Comparison of ENCODE assay signal across 9 cellular contexts in genomic region chr14:96104469-96105057, GRCh38.
DNase-seq lines count a peak whose midpoint lies in the region; ATAC-seq and TF ChIP-seq lines count a peak whose summit lies in the region.
"Had no signal": no experiment of that assay in that cellular context is flagged by ENCODE, and none has a peak within 500 bp of the region (broad histone marks: within the 10 kb centered on the region; RNA-seq: fewer than 3 reads in every experiment).

No MANE protein-coding gene starts in this region.

- CTCF ChIA-PET in activated CD8-positive, alpha-beta T cell treated with anti-CD3 and anti-CD28 coated beads, Interleukin-2, amount 10 ng/mL, durations not matched to agents 7 days and 5 days (lab: Charles Lee), result interaction anchor here (2.1 kb wide), 1 partner anchor 171 kb away, joined by 5 read pairs; no protein-coding TSS in a partner anchor

- POLR2A ChIA-PET in activated CD8-positive, alpha-beta T cell treated with anti-CD3 and anti-CD28 coated beads, Interleukin-2, amount 10 ng/mL, durations not matched to agents 7 days and 5 days (lab: Charles Lee), result no interaction called here

- DNase-seq in WERI-Rb-1, result peak; percentile 96
- peak; percentile 66 to 86 (median 72) for DNase-seq in right cardiac atrium
- DNase-seq in transverse colon, result peak; percentile 87
- no peak for DNase-seq in NCI-H748 (lab: John Stamatoyannopoulos, UW; ENCODE audit: unreplicated experiment)
- DNase-seq in DMS153 (lab: John Stamatoyannopoulos, UW), result no peak
- DNase-seq in activated CD8-positive, alpha-beta T cell treated with anti-CD3 and anti-CD28 coated beads, Interleukin-2, amount 10 ng/mL, durations not matched to agents 7 days and 5 days, result no peak

- H3K4me3 ChIP-seq in WERI-Rb-1 (ENCODE audit: low read depth, low read length), result peak overlapping the region; percentile 13; the same call in 1 of the 2 replicates
- H3K4me3 ChIP-seq in right cardiac atrium (ENCODE audit: low read length), result no peak overlapping the region
- no peak overlapping the region for H3K4me3 ChIP-seq in transverse colon
- H3K4me3 ChIP-seq: skin epidermis had no signal

- no peak for TF ChIP-seq CTCF in WERI-Rb-1 (IDR thresholded peaks at IDR 0.05; ENCODE audit: low read depth, low read length)
- TF ChIP-seq CTCF in transverse colon (IDR thresholded peaks at IDR 0.05), result peak in 2 of 5 experiments; percentile 8 to 36

- peaks cover 5% of the 10 kb centered on the region for H3K9me3 ChIP-seq in WERI-Rb-1 (ENCODE audit: severe bottlenecking)
- no peaks in the 10 kb centered on the region for H3K9me3 ChIP-seq in right cardiac atrium (ENCODE audit: control insufficient read depth, low read length)
- H3K9me3 ChIP-seq in transverse colon, result no peaks in the 10 kb centered on the region

- TF ChIP-seq EP300 in transverse colon (IDR thresholded peaks at IDR 0.05; ENCODE audit: low read depth), result peak; percentile 95

- H3K4me3 Mint-ChIP-seq in activated CD8-positive, alpha-beta T cell treated with anti-CD3 and anti-CD28 coated beads, Interleukin-2, amount 10 ng/mL, durations not matched to agents 7 days and 5 days, result no peak overlapping the region

- H3K27me3 ChIP-seq in WERI-Rb-1 (ENCODE audit: insufficient read depth, low read depth, severe bottlenecking) (no peaks in the 10 kb centered on the region), right cardiac atrium (ENCODE audit: control insufficient read depth, insufficient read depth) (no peaks in the 10 kb centered on the region), transverse colon (no peaks in the 10 kb centered on the region)

- no peaks in the 10 kb centered on the region for H3K4me1 Mint-ChIP-seq in activated CD8-positive, alpha-beta T cell treated with anti-CD3 and anti-CD28 coated beads, Interleukin-2, amount 10 ng/mL, durations not matched to agents 7 days and 5 days (ENCODE audit: low read depth)

- H3K36me3 Mint-ChIP-seq in activated CD8-positive, alpha-beta T cell treated with anti-CD3 and anti-CD28 coated beads, Interleukin-2, amount 10 ng/mL, durations not matched to agents 7 days and 5 days (ENCODE audit: low read depth), result no peaks in the 10 kb centered on the region

- ATAC-seq in HG03280 (IDR thresholded peaks at IDR 0.05; ENCODE audit: unreplicated experiment), result peak; percentile 76
- peak; percentile 68 to 70 for ATAC-seq in right cardiac atrium
- ATAC-seq in GM19463 (IDR thresholded peaks at IDR 0.05; ENCODE audit: unreplicated experiment), result no peak
- ATAC-seq in activated CD8-positive, alpha-beta T cell treated with anti-CD3 and anti-CD28 coated beads, Interleukin-2, amount 10 ng/mL, durations not matched to agents 7 days and 5 days, result no peak

- TF ChIP-seq POLR2A in transverse colon (IDR thresholded peaks at IDR 0.05), result peak; percentile 38

- intact Hi-C loops in right cardiac atrium (cut with DNase I), result loop anchor here in 2 of 4 donors (5.0 to 10.0 kb wide), 2 partner anchors 168 to 320 kb away; no protein-coding TSS in a partner anchor
- intact Hi-C loops in transverse colon (cut with DNase I; ENCODE audit: low total_unique reads), result loop anchor here (10.0 kb wide), 1 partner anchor 100 kb away; the partner anchor contains the start of gene BDKRB2

- H3K36me3 ChIP-seq in WERI-Rb-1 (no peaks in the 10 kb centered on the region), transverse colon (no peaks in the 10 kb centered on the region)

- H3K27ac Mint-ChIP-seq in activated CD8-positive, alpha-beta T cell treated with anti-CD3 and anti-CD28 coated beads, Interleukin-2, amount 10 ng/mL, durations not matched to agents 7 days and 5 days, result no peak overlapping the region

- no peaks in the 10 kb centered on the region for H3K9me3 Mint-ChIP-seq in activated CD8-positive, alpha-beta T cell treated with anti-CD3 and anti-CD28 coated beads, Interleukin-2, amount 10 ng/mL, durations not matched to agents 7 days and 5 days (ENCODE audit: insufficient read depth)

- WGBS in right cardiac atrium, result 60% methylated on average over 19 of the region's 19 CpGs
- WGBS in transverse colon (ENCODE audit: low coverage in 1 of 2), 2 donors, result 39% methylated on average over 19 of the region's 19 CpGs; no CpG with 5 or more reads in 1 of the 2 donors

- peaks cover 7% of the 10 kb centered on the region for H3K27me3 Mint-ChIP-seq in activated CD8-positive, alpha-beta T cell treated with anti-CD3 and anti-CD28 coated beads, Interleukin-2, amount 10 ng/mL, durations not matched to agents 7 days and 5 days (ENCODE audit: low read depth)

- H3K27ac ChIP-seq in WERI-Rb-1 (peak overlapping the region; percentile 74), right cardiac atrium (ENCODE audit: low read length) (no peak overlapping the region), transverse colon (peak overlapping the region; percentile 80 to 92 (median 86))

- in situ Hi-C loops in transverse colon (cut with MboI; ENCODE audit: low pct_ligation_motif_present in 1 of 4, low pct_unique_long_range_greater_than_20kb in 1 of 4, low sequenced_read_pairs in 3 of 4), result loop anchor here in 1 of 4 donors (5.0 kb wide), 1 partner anchor 168 kb away; no protein-coding TSS in a partner anchor

- H3K4me1 ChIP-seq in right cardiac atrium (ENCODE audit: control insufficient read depth, insufficient read depth, low read length), result no peaks in the 10 kb centered on the region
- peaks cover 14 to 31% (median 17%) of the 10 kb centered on the region in 4 donors for H3K4me1 ChIP-seq in transverse colon

Comparison
In these comparisons a context has a peak if more than half of its experiments do, and no peak if none do; other contexts are left out.
1. ATAC-seq: peak in HG03280 (single experiment) and right cardiac atrium (2 of 2); none in GM19463 (single experiment) and activated CD8-positive, alpha-beta T cell treated with anti-CD3 and anti-CD28 coated beads, Interleukin-2, amount 10 ng/mL, durations not matched to agents 7 days and 5 days (single experiment).
2. DNase-seq: peak in WERI-Rb-1 (single experiment), right cardiac atrium (3 of 3) and transverse colon (single experiment); none in NCI-H748 (single experiment), DMS153 (single experiment) and activated CD8-positive, alpha-beta T cell treated with anti-CD3 and anti-CD28 coated beads, Interleukin-2, amount 10 ng/mL, durations not matched to agents 7 days and 5 days (single experiment).